ENCODE assay signal across 1 cellular context in the genomic region with DNA sequence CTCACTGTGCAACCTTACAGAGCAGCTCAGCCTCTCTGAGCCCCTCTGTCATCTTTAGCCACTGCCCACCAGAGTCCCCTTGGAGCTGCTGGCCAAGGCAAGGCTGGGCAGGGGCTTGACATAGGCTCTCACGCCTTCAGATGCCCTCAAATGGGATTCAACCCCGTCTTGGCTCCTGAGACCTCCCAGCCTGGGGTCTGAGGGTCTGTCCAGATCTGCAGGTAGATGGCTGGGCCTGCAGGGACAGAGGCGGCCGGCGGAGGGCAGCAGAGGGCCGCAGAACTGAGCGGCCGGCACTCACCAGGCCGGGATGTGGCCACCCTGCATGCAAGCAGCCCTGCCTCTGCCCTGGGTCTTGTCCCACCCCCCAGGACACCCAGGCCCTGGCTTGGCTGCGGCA.
TF ChIP-seq lines count a peak whose summit lies in the region.

No MANE protein-coding gene starts in this region.

TF ChIP-seq in endothelial cell of umbilical vein, 7 proteins besides CTCF, POLR2A, EP300 and RAD21 (continued from another document):
- TF ChIP-seq, protein P1, sequence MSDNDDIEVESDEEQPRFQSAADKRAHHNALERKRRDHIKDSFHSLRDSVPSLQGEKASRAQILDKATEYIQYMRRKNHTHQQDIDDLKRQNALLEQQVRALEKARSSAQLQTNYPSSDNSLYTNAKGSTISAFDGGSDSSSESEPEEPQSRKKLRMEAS (IDR thresholded peaks at IDR 0.05; ENCODE audit: insufficient read depth, insufficient read length) = no peak
